ENCODE assay signal across 18 cellular contexts in the genomic region with DNA sequence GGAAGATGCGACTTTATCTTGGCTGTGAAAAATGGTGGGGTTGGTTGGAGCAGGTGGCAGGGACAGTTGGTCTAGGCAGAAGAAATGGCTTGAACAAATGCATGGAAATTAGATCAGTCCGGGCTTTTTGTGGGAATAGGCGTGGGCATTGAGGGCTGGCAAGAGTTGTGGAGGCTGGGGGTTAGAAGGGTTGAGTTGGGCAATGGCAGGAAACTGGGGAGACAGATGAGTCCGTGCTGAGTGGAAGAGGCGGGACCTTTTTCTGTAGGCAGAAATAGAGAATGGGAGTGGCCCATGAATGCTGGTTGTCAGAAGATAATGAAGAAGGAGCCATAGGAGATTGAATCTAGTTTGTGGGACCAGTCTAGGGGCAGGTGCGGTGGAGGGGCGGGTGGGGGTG. TPM values are rescaled to one million over a fixed set of nuclear protein-coding genes. Genes with fewer than 3 reads are reported as not detected.
"Had no signal": no experiment of that assay in that cellular context is flagged by ENCODE, and none has a peak within 500 bp of the region (broad histone marks: within the 10 kb centered on the region; RNA-seq: fewer than 3 reads in every experiment).

No MANE protein-coding gene starts in this region.

- DNase-seq: activated CD4-positive, alpha-beta memory T cell treated with anti-CD3 and anti-CD28 coated beads for 36 hours; activated CD4-positive, alpha-beta T cell treated with anti-CD3 and anti-CD28 coated beads for 36 hours; activated naive CD8-positive, alpha-beta T cell treated with anti-CD3 and anti-CD28 coated beads for 36 hours; heart left ventricle; left ventricle myocardium superior; mesenchymal stem cell; natural killer cell; spleen; stimulated activated CD4-positive, alpha-beta T cell treated with anti-CD3 and anti-CD28 coated beads, Interleukin-4, amount 100 ng/mL, for 4 hours; SW 1271; T-helper 2 cell; testis had no signal

- H3K9me3 Mint-ChIP-seq: activated CD4-positive, alpha-beta memory T cell treated with anti-CD3 and anti-CD28 coated beads for 36 hours; activated naive CD8-positive, alpha-beta T cell treated with anti-CD3 and anti-CD28 coated beads for 36 hours; central memory CD8-positive, alpha-beta T cell; natural killer cell; stimulated activated memory B cell treated with anti-CD40 and anti-IgM and Interleukin-4, amounts not matched to agents 10 μg/mL and 1 μg/mL and 100 μg/mL, for 72 hours; type B pancreatic cell had no signal

- H3K27ac Mint-ChIP-seq: activated CD4-positive, alpha-beta memory T cell treated with anti-CD3 and anti-CD28 coated beads for 36 hours; activated CD4-positive, alpha-beta T cell treated with anti-CD3 and anti-CD28 coated beads for 36 hours; activated naive CD8-positive, alpha-beta T cell treated with anti-CD3 and anti-CD28 coated beads for 36 hours; natural killer cell; stimulated activated memory B cell treated with anti-CD40 and anti-IgM and Interleukin-4, amounts not matched to agents 10 μg/mL and 1 μg/mL and 100 μg/mL, for 72 hours had no signal

- ATAC-seq: activated CD4-positive, alpha-beta T cell treated with anti-CD3 and anti-CD28 coated beads for 36 hours; gastroesophageal sphincter; heart left ventricle; left ventricle myocardium superior; natural killer cell; sciatic nerve; stimulated activated memory B cell treated with anti-CD40 and anti-IgM and Interleukin-4, amounts not matched to agents 10 μg/mL and 1 μg/mL and 100 μg/mL, for 72 hours had no signal

- H3K36me3 Mint-ChIP-seq: activated CD4-positive, alpha-beta memory T cell treated with anti-CD3 and anti-CD28 coated beads for 36 hours; activated naive CD8-positive, alpha-beta T cell treated with anti-CD3 and anti-CD28 coated beads for 36 hours; natural killer cell; stimulated activated memory B cell treated with anti-CD40 and anti-IgM and Interleukin-4, amounts not matched to agents 10 μg/mL and 1 μg/mL and 100 μg/mL, for 72 hours had no signal

- H3K4me3 Mint-ChIP-seq: activated CD4-positive, alpha-beta memory T cell treated with anti-CD3 and anti-CD28 coated beads for 36 hours; activated CD4-positive, alpha-beta T cell treated with anti-CD3 and anti-CD28 coated beads for 36 hours; activated naive CD8-positive, alpha-beta T cell treated with anti-CD3 and anti-CD28 coated beads for 36 hours; brain; central memory CD8-positive, alpha-beta T cell; natural killer cell; stimulated activated memory B cell treated with anti-CD40 and anti-IgM and Interleukin-4, amounts not matched to agents 10 μg/mL and 1 μg/mL and 100 μg/mL, for 72 hours; type B pancreatic cell had no signal

- H3K4me1 Mint-ChIP-seq: activated CD4-positive, alpha-beta T cell treated with anti-CD3 and anti-CD28 coated beads for 36 hours; activated naive CD8-positive, alpha-beta T cell treated with anti-CD3 and anti-CD28 coated beads for 36 hours; central memory CD8-positive, alpha-beta T cell; natural killer cell; stimulated activated memory B cell treated with anti-CD40 and anti-IgM and Interleukin-4, amounts not matched to agents 10 μg/mL and 1 μg/mL and 100 μg/mL, for 72 hours had no signal

RNA-seq across cellular contexts. Expression of gene PDPN, which starts 6.9 kb away (rescaled TPM):
- total RNA-seq: activated CD4-positive, alpha-beta memory T cell treated with anti-CD3 and anti-CD28 coated beads for 36 hours; activated CD4-positive, alpha-beta T cell treated with anti-CD3 and anti-CD28 coated beads for 36 hours; activated naive CD8-positive, alpha-beta T cell treated with anti-CD3 and anti-CD28 coated beads for 36 hours; natural killer cell had no signal
